ENCODE assay signal across 7 cellular contexts in the genomic region with DNA sequence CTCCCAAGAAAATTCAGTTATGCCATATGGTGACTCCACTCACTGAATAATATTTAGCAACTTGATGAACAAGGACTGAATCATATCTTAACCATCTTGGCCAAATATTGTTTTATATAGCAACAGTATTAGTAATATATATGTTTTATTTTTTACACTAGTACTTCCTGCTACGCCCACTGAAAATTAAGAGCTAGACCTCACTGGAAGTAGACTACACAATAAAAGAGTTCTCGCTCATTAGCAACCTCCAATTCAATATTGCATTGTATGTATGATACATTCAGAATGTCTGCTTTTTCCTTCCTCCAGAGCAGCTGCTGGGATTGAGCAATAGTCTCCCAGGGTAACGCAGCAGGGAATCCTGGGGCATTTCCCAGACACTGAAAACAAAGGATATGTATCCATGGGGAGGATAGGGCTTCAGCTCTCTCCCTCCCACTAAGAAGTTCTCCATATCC. TPM values are rescaled to one million over a fixed set of nuclear protein-coding genes. Genes with fewer than 3 reads are reported as not detected.
DNase-seq lines count a peak whose midpoint lies in the region; ATAC-seq and TF ChIP-seq lines count a peak whose summit lies in the region.

No MANE protein-coding gene starts in this region.

- peak overlapping the region; percentile 99 for H3K27ac ChIP-seq in PC-3 (ENCODE audit: low read length)
- no peak overlapping the region for H3K27ac ChIP-seq in ascending aorta

- peaks cover 16% of the 10 kb centered on the region for H3F3A ChIP-seq in PC-3 (ENCODE audit: low read length, unreplicated experiment)

- H3K79me2 ChIP-seq in PC-3 (ENCODE audit: low read length), result no peaks in the 10 kb centered on the region

- H3K4me2 ChIP-seq in PC-3 (ENCODE audit: low read length), result peak overlapping the region; percentile 77

- peaks cover 55% of the 10 kb centered on the region for H3K4me1 ChIP-seq in PC-3 (ENCODE audit: insufficient read depth, low read length)
- peaks cover 0 to 7% of the 10 kb centered on the region in 2 donors for H3K4me1 ChIP-seq in ascending aorta

- no peaks in the 10 kb centered on the region for H3K27me3 Mint-ChIP-seq in osteocyte (ENCODE audit: unreplicated experiment)

- DNase-seq in HCEC 1CT (peak; percentile 94), PC-3 (peak; percentile 94), osteocyte (ENCODE audit: extremely low spot score, unreplicated experiment) (no peak), NCI-H1436 (lab: John Stamatoyannopoulos, UW) (no peak), ascending aorta (ENCODE audit: low spot score in 2 of 2) (no peak)
- DNase-seq in stimulated activated naive CD4-positive, alpha-beta T cell (lab: John Stamatoyannopoulos, UW), result no peak

- H3K9me3 ChIP-seq in PC-3 (ENCODE audit: low read length), result no peaks in the 10 kb centered on the region
- no peaks in the 10 kb centered on the region for H3K9me3 ChIP-seq in ascending aorta

- H3K4me1 Mint-ChIP-seq in osteocyte (ENCODE audit: unreplicated experiment), result peaks cover 43% of the 10 kb centered on the region

- intact Hi-C loops in PC-3 (cut with micrococcal nuclease), result loop anchor here (1.0 to 10.0 kb wide), 5 partner anchors 13 to 872 kb away; no protein-coding TSS in a partner anchor
- intact Hi-C loops in ascending aorta (cut with DNase I), result no loop called here

- TF ChIP-seq CTCF in PC-3 (conservative IDR thresholded peaks at IDR 0.05; ENCODE audit: low read depth, low read length) (no peak), osteocyte (IDR thresholded peaks at IDR 0.05) (no peak), ascending aorta (IDR thresholded peaks at IDR 0.05) (no peak)

- CTCF ChIA-PET in PC-3 (lab: Charles Lee), result interaction anchor here (0.5 to 1.8 kb wide), 2 partner anchors 13 to 874 kb away, joined by 5 to 13 read pairs; a partner anchor contains a TSS

- POLR2A ChIA-PET in PC-3 (lab: Charles Lee; ENCODE audit: unreplicated experiment), result interaction anchor here (0.5 to 1.6 kb wide), 4 partner anchors 13 to 1971 kb away, joined by 3 to 15 read pairs (median 6); a partner anchor contains a TSS

- H3K36me3 ChIP-seq in PC-3 (ENCODE audit: low read depth, low read length), result no peaks in the 10 kb centered on the region
- H3K36me3 ChIP-seq in ascending aorta, result no peaks in the 10 kb centered on the region

- H3K27me3 ChIP-seq in PC-3 (ENCODE audit: low read length) (no peaks in the 10 kb centered on the region), ascending aorta (no peaks in the 10 kb centered on the region)

- no peaks in the 10 kb centered on the region for H4K20me1 ChIP-seq in PC-3 (ENCODE audit: low read length)

- peak overlapping the region; percentile 93 for H3K27ac Mint-ChIP-seq in osteocyte (ENCODE audit: unreplicated experiment)

- peak overlapping the region; percentile 88 for H3K9ac ChIP-seq in PC-3 (ENCODE audit: low read length)

- peak; percentile 79 for ATAC-seq in PC-3
- ATAC-seq in esophagus mucosa, result peak; percentile 91

- BruUV-seq in PC-3 (replicated peaks; lab: Mats Ljungman, UMichigan), result no TSS peak

- no peaks in the 10 kb centered on the region for H3K9me2 ChIP-seq in PC-3 (replicated peaks; ENCODE audit: low read length)

- peaks cover 4% of the 10 kb centered on the region for H3K9me3 Mint-ChIP-seq in osteocyte (ENCODE audit: unreplicated experiment)

- 0 out of 2 replicates have a peak overlapping the region, but pooled peaks have one; percentile 6 for H2AFZ ChIP-seq in PC-3 (ENCODE audit: low read length)

- H3K4me3 ChIP-seq in PC-3 (ENCODE audit: low read length), result peak overlapping the region; percentile 2; the same call in 1 of the 2 replicates
- H3K4me3 ChIP-seq in ascending aorta, result no peak overlapping the region

- H3K4me3 Mint-ChIP-seq in osteocyte (ENCODE audit: unreplicated experiment), result no peak overlapping the region

- H3K36me3 Mint-ChIP-seq in osteocyte (ENCODE audit: unreplicated experiment), result no peaks in the 10 kb centered on the region

RNA-seq across cellular contexts. Expression of a gene that starts 14.0 kb away (rescaled TPM):
- total RNA-seq in PC-3 (2014; rRNA removed) (35.2 and 51.8 TPM in 2 replicates), esophagus mucosa (12.7 TPM), osteocyte (142 and 146 TPM in 2 replicates), ascending aorta (55.6 TPM)

Comparison
In these comparisons a context has a peak if more than half of its experiments do, and no peak if none do; other contexts are left out.
1. DNase-seq: peak in HCEC 1CT (single experiment) and PC-3 (single experiment); none in osteocyte (single experiment), NCI-H1436 (single experiment), ascending aorta (0 of 2) and stimulated activated naive CD4-positive, alpha-beta T cell (0 of 6).